Comparison of ENCODE assay signal across 13 cellular contexts in the genomic region with DNA sequence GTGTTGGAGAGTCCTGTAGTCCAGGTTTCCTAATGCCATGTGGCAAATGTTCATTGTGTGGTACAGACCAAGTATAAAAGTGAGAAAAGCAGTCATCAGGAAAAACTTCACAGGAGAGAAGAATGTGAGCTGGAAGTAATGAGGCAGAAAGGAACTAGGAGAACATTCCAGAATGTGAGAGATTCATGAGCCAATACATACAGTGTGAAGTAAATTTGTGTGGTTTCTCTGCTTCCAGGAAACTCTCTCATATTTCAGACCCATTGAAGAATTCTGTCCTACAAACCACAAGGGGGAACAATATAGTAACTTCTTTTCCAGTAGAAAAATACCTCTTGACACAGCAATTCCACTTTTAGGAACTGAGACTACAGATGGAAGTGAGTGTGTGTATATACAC.
DNase-seq lines count a peak whose midpoint lies in the region; ATAC-seq and TF ChIP-seq lines count a peak whose summit lies in the region.
"Had no signal": no experiment of that assay in that cellular context is flagged by ENCODE, and none has a peak within 500 bp of the region (broad histone marks: within the 10 kb centered on the region; RNA-seq: fewer than 3 reads in every experiment).

No MANE protein-coding gene starts in this region.

- H2AFZ ChIP-seq in mesenchymal stem cell (ENCODE audit: low read depth, low read length): no peak overlapping the region

- H3K4me3 ChIP-seq in AG09309 (ENCODE audit: control insufficient read depth, low read depth, low read length) (no peak overlapping the region), choroid plexus epithelial cell (ENCODE audit: low read depth, low read length) (no peak overlapping the region), mesenchymal stem cell (ENCODE audit: insufficient read depth in 1 of 2, low read depth in 1 of 2, low read length in 2 of 2) (no peak overlapping the region)
- H3K4me3 ChIP-seq: heart right ventricle had no signal

- H3K14ac ChIP-seq in mesenchymal stem cell (ENCODE audit: low read length in 2 of 2): no peak overlapping the region

- no peak overlapping the region for H2BK15ac ChIP-seq in mesenchymal stem cell (ENCODE audit: low read depth, poor library complexity, severe bottlenecking)

- H3K4me2 ChIP-seq in mesenchymal stem cell (ENCODE audit: low read length, poor library complexity, severe bottlenecking): no peak overlapping the region

- ATAC-seq in GM21367 (IDR thresholded peaks at IDR 0.05; ENCODE audit: unreplicated experiment) (no peak), HG03342 (IDR thresholded peaks at IDR 0.05; ENCODE audit: unreplicated experiment) (no peak)
- ATAC-seq: heart right ventricle; stimulated activated naive B cell treated with anti-CD40 and anti-IgM and Interleukin-4, amounts not matched to agents 10 μg/mL and 1 μg/mL and 100 μg/mL, for 72 hours had no signal

- H2BK5ac ChIP-seq in mesenchymal stem cell (ENCODE audit: low read depth, low read length, poor library complexity, severe bottlenecking): no peak overlapping the region

- H3K79me1 ChIP-seq in mesenchymal stem cell (replicated peaks; ENCODE audit: low read length, poor library complexity, severe bottlenecking): no peaks in the 10 kb centered on the region

- H4K8ac ChIP-seq in mesenchymal stem cell (ENCODE audit: low read length): no peak overlapping the region

- H2BK120ac ChIP-seq in mesenchymal stem cell (ENCODE audit: low read depth, low read length): no peak overlapping the region

- no peak overlapping the region for H3K18ac ChIP-seq in mesenchymal stem cell (ENCODE audit: low read depth in 1 of 2, low read length in 2 of 2)

- H3K9ac ChIP-seq in mesenchymal stem cell (ENCODE audit: low read length): no peak overlapping the region

- H2BK12ac ChIP-seq in mesenchymal stem cell (ENCODE audit: low read length in 2 of 2): no peak overlapping the region

- no peaks in the 10 kb centered on the region for H3K27me3 ChIP-seq in mesenchymal stem cell (ENCODE audit: control insufficient read depth in 1 of 2, insufficient read depth in 1 of 2, low read length in 2 of 2)
- H3K27me3 ChIP-seq: heart right ventricle had no signal

- no peak overlapping the region for H2AK5ac ChIP-seq in mesenchymal stem cell (ENCODE audit: low read length, severe bottlenecking)

- H3K27ac ChIP-seq in mesenchymal stem cell (ENCODE audit: low read length, poor library complexity, severe bottlenecking): peak overlapping the region; percentile 80

- no peak overlapping the region for H3K23ac ChIP-seq in mesenchymal stem cell (ENCODE audit: low read length in 2 of 2)

- TF ChIP-seq CTCF in AG09309 (IDR thresholded peaks at IDR 0.05; ENCODE audit: control insufficient read depth, insufficient read depth, low read depth, low read length, missing control alignments): peak; percentile 26
- no peak for TF ChIP-seq CTCF in choroid plexus epithelial cell (conservative IDR thresholded peaks at IDR 0.05; ENCODE audit: low read depth, low read length)

- peaks cover 4% of the 10 kb centered on the region for H3K4me1 ChIP-seq in mesenchymal stem cell (ENCODE audit: control insufficient read depth, insufficient read depth, low read depth, low read length)

- H3K9me3 ChIP-seq in mesenchymal stem cell (ENCODE audit: control insufficient read depth, low read length): no peaks in the 10 kb centered on the region
- H3K9me3 ChIP-seq: heart right ventricle had no signal

- no peak overlapping the region for H3K4ac ChIP-seq in mesenchymal stem cell (ENCODE audit: low read depth in 1 of 2, low read length in 2 of 2)

- no peaks in the 10 kb centered on the region for H3K36me3 ChIP-seq in mesenchymal stem cell (ENCODE audit: control insufficient read depth in 1 of 2, insufficient read depth in 2 of 2, low read depth in 1 of 2, low read length in 2 of 2)
- H3K36me3 ChIP-seq: heart right ventricle had no signal

- no peak overlapping the region for H4K91ac ChIP-seq in mesenchymal stem cell (ENCODE audit: low read length)

- DNase-seq in AG09309 (ENCODE audit: low read depth) (peak; percentile 71), Kasumi-1 (lab: John Stamatoyannopoulos, UW) (peak; percentile 10 to 33), choroid plexus epithelial cell (ENCODE audit: low read depth) (peak; percentile 79), mesenchymal stem cell (peak; percentile 49), midbrain (lab: John Stamatoyannopoulos, UW) (no peak), 8988T (no peak)
- DNase-seq: CD4-positive, alpha-beta memory T cell; heart right ventricle; NCI-H82; posterior cingulate gyrus; stimulated activated naive B cell treated with anti-CD40 and anti-IgM and Interleukin-4, amounts not matched to agents 10 μg/mL and 1 μg/mL and 100 μg/mL, for 72 hours had no signal

Comparison
In these comparisons a context has a peak if more than half of its experiments do, and no peak if none do; other contexts are left out.
1. DNase-seq: peak in AG09309 (single experiment), Kasumi-1 (2 of 2), choroid plexus epithelial cell (single experiment) and mesenchymal stem cell (single experiment); none in midbrain (single experiment) and 8988T (single experiment).